ENCODE assay signal across 1 cellular context in the genomic region with DNA sequence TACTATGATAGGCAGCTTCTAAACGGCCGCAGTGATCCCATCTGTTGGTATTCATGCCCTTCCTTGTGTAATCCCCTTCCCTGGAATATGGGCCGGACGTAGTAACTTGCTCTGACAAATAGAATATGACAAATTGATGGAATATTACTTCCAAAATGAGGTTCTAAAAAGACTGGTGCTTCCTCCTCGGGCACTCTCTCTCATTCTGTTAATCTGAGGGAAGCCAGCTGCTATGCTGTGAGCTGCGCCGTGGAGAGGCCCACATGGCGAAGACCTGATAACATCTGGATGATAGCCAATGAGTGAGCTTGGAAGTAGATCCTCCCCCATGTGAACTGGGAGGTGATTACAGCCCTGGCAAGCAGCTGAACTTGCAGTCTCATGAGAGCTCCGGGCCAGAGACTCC.
TF ChIP-seq lines count a peak whose summit lies in the region.

No MANE protein-coding gene starts in this region.

TF ChIP-seq in SK-N-SH, 30 proteins besides CTCF, POLR2A, EP300 and RAD21 (continued from another document):
- TF ChIP-seq, protein P1, sequence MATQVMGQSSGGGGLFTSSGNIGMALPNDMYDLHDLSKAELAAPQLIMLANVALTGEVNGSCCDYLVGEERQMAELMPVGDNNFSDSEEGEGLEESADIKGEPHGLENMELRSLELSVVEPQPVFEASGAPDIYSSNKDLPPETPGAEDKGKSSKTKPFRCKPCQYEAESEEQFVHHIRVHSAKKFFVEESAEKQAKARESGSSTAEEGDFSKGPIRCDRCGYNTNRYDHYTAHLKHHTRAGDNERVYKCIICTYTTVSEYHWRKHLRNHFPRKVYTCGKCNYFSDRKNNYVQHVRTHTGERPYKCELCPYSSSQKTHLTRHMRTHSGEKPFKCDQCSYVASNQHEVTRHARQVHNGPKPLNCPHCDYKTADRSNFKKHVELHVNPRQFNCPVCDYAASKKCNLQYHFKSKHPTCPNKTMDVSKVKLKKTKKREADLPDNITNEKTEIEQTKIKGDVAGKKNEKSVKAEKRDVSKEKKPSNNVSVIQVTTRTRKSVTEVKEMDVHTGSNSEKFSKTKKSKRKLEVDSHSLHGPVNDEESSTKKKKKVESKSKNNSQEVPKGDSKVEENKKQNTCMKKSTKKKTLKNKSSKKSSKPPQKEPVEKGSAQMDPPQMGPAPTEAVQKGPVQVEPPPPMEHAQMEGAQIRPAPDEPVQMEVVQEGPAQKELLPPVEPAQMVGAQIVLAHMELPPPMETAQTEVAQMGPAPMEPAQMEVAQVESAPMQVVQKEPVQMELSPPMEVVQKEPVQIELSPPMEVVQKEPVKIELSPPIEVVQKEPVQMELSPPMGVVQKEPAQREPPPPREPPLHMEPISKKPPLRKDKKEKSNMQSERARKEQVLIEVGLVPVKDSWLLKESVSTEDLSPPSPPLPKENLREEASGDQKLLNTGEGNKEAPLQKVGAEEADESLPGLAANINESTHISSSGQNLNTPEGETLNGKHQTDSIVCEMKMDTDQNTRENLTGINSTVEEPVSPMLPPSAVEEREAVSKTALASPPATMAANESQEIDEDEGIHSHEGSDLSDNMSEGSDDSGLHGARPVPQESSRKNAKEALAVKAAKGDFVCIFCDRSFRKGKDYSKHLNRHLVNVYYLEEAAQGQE (IDR thresholded peaks at IDR 0.05; ENCODE audit: low read depth, low read length) = no peak
- TF ChIP-seq, protein P2, sequence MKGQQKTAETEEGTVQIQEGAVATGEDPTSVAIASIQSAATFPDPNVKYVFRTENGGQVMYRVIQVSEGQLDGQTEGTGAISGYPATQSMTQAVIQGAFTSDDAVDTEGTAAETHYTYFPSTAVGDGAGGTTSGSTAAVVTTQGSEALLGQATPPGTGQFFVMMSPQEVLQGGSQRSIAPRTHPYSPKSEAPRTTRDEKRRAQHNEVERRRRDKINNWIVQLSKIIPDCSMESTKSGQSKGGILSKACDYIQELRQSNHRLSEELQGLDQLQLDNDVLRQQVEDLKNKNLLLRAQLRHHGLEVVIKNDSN (IDR thresholded peaks at IDR 0.05; ENCODE audit: borderline replicate concordance, low read depth) = peak; percentile 29; the same call in 1 of the 2 replicates
- TF ChIP-seq, protein P3, sequence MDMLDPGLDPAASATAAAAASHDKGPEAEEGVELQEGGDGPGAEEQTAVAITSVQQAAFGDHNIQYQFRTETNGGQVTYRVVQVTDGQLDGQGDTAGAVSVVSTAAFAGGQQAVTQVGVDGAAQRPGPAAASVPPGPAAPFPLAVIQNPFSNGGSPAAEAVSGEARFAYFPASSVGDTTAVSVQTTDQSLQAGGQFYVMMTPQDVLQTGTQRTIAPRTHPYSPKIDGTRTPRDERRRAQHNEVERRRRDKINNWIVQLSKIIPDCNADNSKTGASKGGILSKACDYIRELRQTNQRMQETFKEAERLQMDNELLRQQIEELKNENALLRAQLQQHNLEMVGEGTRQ (IDR thresholded peaks at IDR 0.05; ENCODE audit: borderline replicate concordance, low read depth, low read length) = peak; percentile 12; the same call in 1 of the 2 replicates
- TF ChIP-seq TCF12 (IDR thresholded peaks at IDR 0.05) (peak; percentile 85), GABPA (IDR thresholded peaks at IDR 0.05; ENCODE audit: low read depth) (no peak), FOXJ3 (CRISPR knock-in tag; IDR thresholded peaks at IDR 0.05) (no peak), FOXM1 (IDR thresholded peaks at IDR 0.05; ENCODE audit: low read depth) (no peak), GATA2 (CRISPR knock-in tag; IDR thresholded peaks at IDR 0.05) (peak; percentile 98), SMC3 (IDR thresholded peaks at IDR 0.05; ENCODE audit: low read depth, low read length) (no peak; the same call in 1 of the 2 replicates), NFIC (IDR thresholded peaks at IDR 0.05; ENCODE audit: borderline replicate concordance) (peak; percentile 46)
